In genomic region chr12:5493018-5493417, GRCh38 we compare ENCODE assay signal across 20 cellular contexts.
DNase-seq lines count a peak whose midpoint lies in the region; ATAC-seq and TF ChIP-seq lines count a peak whose summit lies in the region.
"Had no signal": no experiment of that assay in that cellular context is flagged by ENCODE, and none has a peak within 500 bp of the region (broad histone marks: within the 10 kb centered on the region; RNA-seq: fewer than 3 reads in every experiment).

No MANE protein-coding gene starts in this region.

- no peak overlapping the region for H3K4me3 Mint-ChIP-seq in H9
- no peak overlapping the region for H3K4me3 Mint-ChIP-seq in CD8-positive, alpha-beta T cell
- H3K4me3 Mint-ChIP-seq: activated naive CD4-positive, alpha-beta T cell treated with anti-CD3 and anti-CD28 coated beads, Interleukin-2, amount 50 U/mL, for 24 hours; activated T-helper 1 cell treated with anti-CD3 and anti-CD28 coated beads, Interleukin-12 subunit alpha, Interleukin-12 subunit beta, Interleukin-2, Interleukin-4 antibody, amounts not matched to agents 30 ng/mL and 10 ng/mL and 1 ng/mL, durations not matched to agents 14 hours and 24 hours and 36 hours; CD4-positive, CD25-positive, alpha-beta regulatory T cell; dendritic cell treated with granulocyte-macrophage colony-stimulating factor and Interleukin-4, amounts not matched to agents 40 ng/mL and 50 ng/mL, for 4 days; T-helper 2 cell treated with Interferon-gamma antibody and Interleukin-4, amounts not matched to agents 5 μg/mL and 100 μg/mL, for 36 hours had no signal

- H4K91ac ChIP-seq in H9 (ENCODE audit: insufficient read length, low read depth, low read length), result no peak overlapping the region

- H3K79me1 ChIP-seq in H9 (ENCODE audit: insufficient read depth, low read depth, low read length, poor library complexity, severe bottlenecking) (no peaks in the 10 kb centered on the region), mesendoderm (ENCODE audit: low read length) (no peaks in the 10 kb centered on the region)

- DNase-seq in AG04449 (ENCODE audit: low read depth, low spot score) (no peak), H9 (no peak), astrocyte of the cerebellum (ENCODE audit: low read depth) (no peak), mesendoderm (peak; percentile 44), SIG-M5 (lab: John Stamatoyannopoulos, UW) (no peak)
- DNase-seq in CD8-positive, alpha-beta T cell, result no peak
- DNase-seq: CD4-positive, CD25-positive, alpha-beta regulatory T cell; mammary epithelial cell; NCI-H1092; NCI-H187; NCI-H526 treated with DMSO at 0.1 percent for 48 hours; nucleus accumbens had no signal

- no peaks in the 10 kb centered on the region for H4K20me1 ChIP-seq in H9 (ENCODE audit: control insufficient read depth, insufficient read depth, insufficient read length)

- no peaks in the 10 kb centered on the region for H3K36me3 ChIP-seq in mesendoderm (ENCODE audit: control insufficient read depth, insufficient read depth, low read length)
- H3K36me3 ChIP-seq in CD8-positive, alpha-beta T cell (ENCODE audit: insufficient read depth, low read length), result no peaks in the 10 kb centered on the region

- no peak overlapping the region for H3T11ph ChIP-seq in H9 (ENCODE audit: low read length)

- no peak overlapping the region for H3K9ac ChIP-seq in H9 (ENCODE audit: extremely low read depth, insufficient read length, low read length)
- no peak overlapping the region for H3K9ac ChIP-seq in mesendoderm (ENCODE audit: low read length)

- no peak overlapping the region for H3K4me2 ChIP-seq in H9 (ENCODE audit: insufficient read depth, insufficient read length, low read length)
- no peak overlapping the region for H3K4me2 ChIP-seq in mesendoderm (ENCODE audit: low read length)

- H2BK15ac ChIP-seq in H9 (ENCODE audit: low read depth, low read length), result no peak overlapping the region
- H2BK15ac ChIP-seq in mesendoderm (replicated peaks; ENCODE audit: low read depth), result no peak overlapping the region

- POLR2A ChIA-PET in AG04449 (lab: Yijun Ruan, JAX), result interaction anchor here (0.6 kb wide), 1 partner anchor 61 kb away, joined by 3 read pairs; the partner anchor contains the start of gene NTF3
- POLR2A ChIA-PET in CD8-positive, alpha-beta T cell (lab: Charles Lee), result no interaction called here

- ATAC-seq in GM19397 (IDR thresholded peaks at IDR 0.05; ENCODE audit: unreplicated experiment) (no peak), HG03095 (IDR thresholded peaks at IDR 0.05; ENCODE audit: unreplicated experiment) (no peak)
- no peak for ATAC-seq in CD8-positive, alpha-beta T cell
- ATAC-seq: SK-N-SH treated with all-trans-retinoic acid at 6 μM for 48 hours had no signal

- H3K56ac ChIP-seq in H9 (ENCODE audit: insufficient read length, low read depth, low read length), result no peak overlapping the region
- H3K56ac ChIP-seq in mesendoderm (ENCODE audit: low read length), result no peak overlapping the region

- no peak overlapping the region for H2BK12ac ChIP-seq in H9 (ENCODE audit: insufficient read length, low read depth, low read length)

- no peaks in the 10 kb centered on the region for H3K9me3 ChIP-seq in H9 (ENCODE audit: control insufficient read depth, low read depth, low read length)
- H3K9me3 ChIP-seq in CD8-positive, alpha-beta T cell (ENCODE audit: low read length), result no peaks in the 10 kb centered on the region

- H3K27ac Mint-ChIP-seq in H9, result no peak overlapping the region
- no peak overlapping the region for H3K27ac Mint-ChIP-seq in CD8-positive, alpha-beta T cell
- H3K27ac Mint-ChIP-seq: activated naive CD4-positive, alpha-beta T cell treated with anti-CD3 and anti-CD28 coated beads, Interleukin-2, amount 50 U/mL, for 24 hours; activated T-helper 1 cell treated with anti-CD3 and anti-CD28 coated beads, Interleukin-12 subunit alpha, Interleukin-12 subunit beta, Interleukin-2, Interleukin-4 antibody, amounts not matched to agents 30 ng/mL and 10 ng/mL and 1 ng/mL, durations not matched to agents 14 hours and 24 hours and 36 hours; dendritic cell treated with granulocyte-macrophage colony-stimulating factor and Interleukin-4, amounts not matched to agents 40 ng/mL and 50 ng/mL, for 4 days; T-helper 2 cell treated with Interferon-gamma antibody and Interleukin-4, amounts not matched to agents 5 μg/mL and 100 μg/mL, for 36 hours had no signal

- H3K27ac ChIP-seq in H9 (ENCODE audit: insufficient read length, low read depth, low read length) (no peak overlapping the region), mesendoderm (ENCODE audit: low read depth, low read length) (no peak overlapping the region)
- no peak overlapping the region for H3K27ac ChIP-seq in CD8-positive, alpha-beta T cell (ENCODE audit: low read depth, low read length)
- H3K27ac ChIP-seq: RWPE1 had no signal

- H3K9me3 Mint-ChIP-seq in H9, result no peaks in the 10 kb centered on the region
- no peaks in the 10 kb centered on the region for H3K9me3 Mint-ChIP-seq in CD8-positive, alpha-beta T cell
- H3K9me3 Mint-ChIP-seq: activated naive CD4-positive, alpha-beta T cell treated with anti-CD3 and anti-CD28 coated beads, Interleukin-2, amount 50 U/mL, for 24 hours; activated T-helper 1 cell treated with anti-CD3 and anti-CD28 coated beads, Interleukin-12 subunit alpha, Interleukin-12 subunit beta, Interleukin-2, Interleukin-4 antibody, amounts not matched to agents 30 ng/mL and 10 ng/mL and 1 ng/mL, durations not matched to agents 14 hours and 24 hours and 36 hours; dendritic cell treated with granulocyte-macrophage colony-stimulating factor and Interleukin-4, amounts not matched to agents 40 ng/mL and 50 ng/mL, for 4 days; T-helper 2 cell treated with Interferon-gamma antibody and Interleukin-4, amounts not matched to agents 5 μg/mL and 100 μg/mL, for 36 hours had no signal

- H3K4me1 ChIP-seq in H9 (ENCODE audit: insufficient read depth, low read length) (no peaks in the 10 kb centered on the region), mesendoderm (ENCODE audit: control insufficient read depth, low read depth, low read length) (no peaks in the 10 kb centered on the region)
- no peaks in the 10 kb centered on the region for H3K4me1 ChIP-seq in CD8-positive, alpha-beta T cell (ENCODE audit: insufficient read depth, low read length)

- TF ChIP-seq CTCF in AG04449 (IDR thresholded peaks at IDR 0.05; ENCODE audit: insufficient read depth, low read length, missing control alignments) (peak; percentile 16), H9 (conservative IDR thresholded peaks at IDR 0.05) (peak; percentile 24), astrocyte of the cerebellum (IDR thresholded peaks at IDR 0.05; ENCODE audit: low read depth, low read length, missing control alignments) (peak; percentile 3)
- TF ChIP-seq CTCF in CD8-positive, alpha-beta T cell (IDR thresholded peaks at IDR 0.05), result no peak

- H2AK5ac ChIP-seq in H9 (ENCODE audit: insufficient read length, low read length) (no peak overlapping the region), mesendoderm (ENCODE audit: low read length) (no peak overlapping the region)

- H3K27me3 Mint-ChIP-seq in H9 (ENCODE audit: low read depth), result peaks cover 2% of the 10 kb centered on the region
- H3K27me3 Mint-ChIP-seq in CD8-positive, alpha-beta T cell (ENCODE audit: low read depth), result peaks cover 9% of the 10 kb centered on the region
- H3K27me3 Mint-ChIP-seq: CD4-positive, CD25-positive, alpha-beta regulatory T cell had no signal

- H3K23ac ChIP-seq in H9 (ENCODE audit: insufficient read length, low read depth, low read length) (no peak overlapping the region), mesendoderm (ENCODE audit: low read length) (no peak overlapping the region)

- no peaks in the 10 kb centered on the region for H3K27me3 ChIP-seq in H9 (ENCODE audit: insufficient read depth, low read length)
- no peaks in the 10 kb centered on the region for H3K27me3 ChIP-seq in mesendoderm (ENCODE audit: insufficient read depth, low read length, poor library complexity)
- H3K27me3 ChIP-seq in CD8-positive, alpha-beta T cell (ENCODE audit: insufficient read depth, low read length), result no peaks in the 10 kb centered on the region

- H3K4me1 Mint-ChIP-seq in H9, result peaks cover 4 to 16% of the 10 kb centered on the region in 2 experiments; a peak in 3 of 4 replicates
- H3K4me1 Mint-ChIP-seq in CD8-positive, alpha-beta T cell (ENCODE audit: low read depth), result no peaks in the 10 kb centered on the region
- H3K4me1 Mint-ChIP-seq: activated naive CD4-positive, alpha-beta T cell treated with anti-CD3 and anti-CD28 coated beads, Interleukin-2, amount 50 U/mL, for 24 hours; CD4-positive, CD25-positive, alpha-beta regulatory T cell had no signal

- H3K36me3 Mint-ChIP-seq in H9 (ENCODE audit: insufficient read depth in 1 of 3, low read depth in 3 of 3), result no peaks in the 10 kb centered on the region
- H3K36me3 Mint-ChIP-seq in CD8-positive, alpha-beta T cell, result no peaks in the 10 kb centered on the region
- H3K36me3 Mint-ChIP-seq: activated naive CD4-positive, alpha-beta T cell treated with anti-CD3 and anti-CD28 coated beads, Interleukin-2, amount 50 U/mL, for 24 hours; CD4-positive, CD25-positive, alpha-beta regulatory T cell had no signal

- H4K8ac ChIP-seq in H9 (replicated peaks; ENCODE audit: insufficient read length, low read depth, low read length), result no peak overlapping the region
- H4K8ac ChIP-seq in mesendoderm (ENCODE audit: low read depth, low read length), result no peak overlapping the region

- H3K4ac ChIP-seq in H9 (ENCODE audit: low read depth, low read length) (no peak overlapping the region), mesendoderm (ENCODE audit: low read depth, low read length) (no peak overlapping the region)

- no peak overlapping the region for H2BK120ac ChIP-seq in H9 (ENCODE audit: low read depth, low read length, poor library complexity, severe bottlenecking)
- H2BK120ac ChIP-seq in mesendoderm (ENCODE audit: low read depth, low read length), result no peak overlapping the region

- H4K5ac ChIP-seq in H9 (ENCODE audit: insufficient read length, low read depth, low read length), result no peak overlapping the region
- no peak overlapping the region for H4K5ac ChIP-seq in mesendoderm (ENCODE audit: low read length)

- WGBS in H9 (ENCODE audit: extremely low coverage, insufficient read length, low lambda C conversion rate), result no CpG with 5 or more reads among the region's 7 CpGs
- no CpG with 5 or more reads among the region's 7 CpGs for WGBS in mesendoderm (ENCODE audit: extremely low coverage, insufficient coverage, low lambda C conversion rate)

- no peak overlapping the region for H2BK5ac ChIP-seq in H9 (ENCODE audit: insufficient read length, low read length)
- H2BK5ac ChIP-seq in mesendoderm (ENCODE audit: low read length), result no peak overlapping the region

- in situ Hi-C loops in astrocyte of the cerebellum (cut with HindIII; ENCODE audit: low sequenced_read_pairs), result no loop called here

- H2AFZ ChIP-seq in H9 (ENCODE audit: low read length), result no peak overlapping the region

- no peak overlapping the region for H3K4me3 ChIP-seq in AG04449 (ENCODE audit: low read depth, low read length)
- no peak overlapping the region for H3K4me3 ChIP-seq in astrocyte of the cerebellum (ENCODE audit: low read depth, low read length)
- H3K4me3 ChIP-seq in mesendoderm (ENCODE audit: low read length), result no peak overlapping the region
- H3K4me3 ChIP-seq in CD8-positive, alpha-beta T cell (ENCODE audit: low read depth, low read length), result no peak overlapping the region

- H3K79me2 ChIP-seq in H9 (ENCODE audit: insufficient read depth, low read length), result no peaks in the 10 kb centered on the region
- no peaks in the 10 kb centered on the region for H3K79me2 ChIP-seq in mesendoderm (ENCODE audit: control insufficient read depth, insufficient read depth, low read length)

- CTCF ChIA-PET in AG04449 (lab: Yijun Ruan, JAX), result interaction anchor here (0.8 to 4.8 kb wide), 5 partner anchors 8 to 319 kb away, joined by 3 to 26 read pairs (median 4); no protein-coding TSS in a partner anchor
- CTCF ChIA-PET in CD8-positive, alpha-beta T cell (lab: Charles Lee), result no interaction called here

- H3K23me2 ChIP-seq in H9 (ENCODE audit: insufficient read length, low read depth, low read length, poor library complexity, severe bottlenecking), result no peaks in the 10 kb centered on the region

- H2BK20ac ChIP-seq in H9 (ENCODE audit: low read depth, low read length, poor library complexity, severe bottlenecking), result no peak overlapping the region

- intact Hi-C loops in CD8-positive, alpha-beta T cell (cut with DNase I, micrococcal nuclease), result no loop called here

- H3K18ac ChIP-seq in H9 (ENCODE audit: insufficient read length, low read depth, low read length), result no peak overlapping the region
- H3K18ac ChIP-seq in mesendoderm (ENCODE audit: low read length), result no peak overlapping the region

- H3K14ac ChIP-seq in H9 (ENCODE audit: insufficient read depth, low read length), result no peak overlapping the region
